9 cellular contexts compared by ENCODE assay signal in the genomic region with DNA sequence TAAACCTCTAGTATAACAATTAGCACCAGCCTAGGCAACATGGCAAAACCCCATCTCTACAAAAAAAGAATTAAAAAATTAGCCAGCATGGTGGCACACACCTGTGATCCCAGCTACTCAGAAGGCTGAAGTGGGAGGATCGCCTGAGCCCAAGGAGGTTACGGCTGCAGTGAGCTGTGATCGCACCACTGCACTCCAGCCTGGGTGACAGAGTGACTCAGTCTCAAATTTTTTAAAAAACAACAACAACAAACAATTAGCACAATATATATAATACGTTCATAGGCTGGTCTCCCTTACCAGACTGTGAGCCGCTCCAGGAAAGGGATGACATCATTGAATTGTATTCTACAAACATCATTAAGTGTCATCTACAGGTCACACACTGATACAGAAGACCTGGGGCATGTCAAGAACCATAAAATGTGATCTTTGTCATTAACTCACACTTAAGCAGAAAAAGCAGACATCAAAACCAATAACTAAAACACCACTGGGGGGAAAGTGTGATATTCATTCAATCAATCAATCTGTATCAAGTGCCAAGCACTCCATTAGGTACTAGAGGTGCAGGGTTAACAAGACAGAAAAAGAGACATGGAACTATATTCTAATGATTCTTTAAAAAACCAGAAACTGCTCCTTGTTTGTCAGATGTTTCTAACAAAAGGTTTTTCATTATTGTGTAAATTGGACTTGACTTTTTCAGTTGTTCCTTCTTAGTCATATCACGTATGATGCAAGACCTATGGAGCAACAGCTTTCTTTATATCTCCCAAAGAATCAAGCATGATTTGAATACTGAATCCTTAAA. TPM values are rescaled to one million over a fixed set of nuclear protein-coding genes. Genes with fewer than 3 reads are reported as not detected.
DNase-seq lines count a peak whose midpoint lies in the region; ATAC-seq lines count a peak whose summit lies in the region.
"Had no signal": no experiment of that assay in that cellular context is flagged by ENCODE, and none has a peak within 500 bp of the region (broad histone marks: within the 10 kb centered on the region; RNA-seq: fewer than 3 reads in every experiment).

No MANE protein-coding gene starts in this region.

- no peak for ATAC-seq in GM19328 (IDR thresholded peaks at IDR 0.05; ENCODE audit: unreplicated experiment)
- ATAC-seq: Right ventricle myocardium inferior had no signal

- DNase-seq in ELR (ENCODE audit: low read depth) = peak; percentile 73
- peak; percentile 85 for DNase-seq in NOMO-1 treated with DMSO at 0.1 percent for 48 hours (lab: John Stamatoyannopoulos, UW; ENCODE audit: unreplicated experiment)
- DNase-seq in dedifferentiated amniotic fluid mesenchymal stem cell (ENCODE audit: extremely low spot score) = peak; percentile 66
- DNase-seq in renal cortical epithelial cell (ENCODE audit: low read depth) = peak; percentile 93
- DNase-seq in amygdala (lab: John Stamatoyannopoulos, UW) = no peak
- no peak for DNase-seq in Ammon's horn (ENCODE audit: low spot score)
- DNase-seq: activated gamma-delta T cell treated with Interleukin-2 at 50 U/mL for 16 hours had no signal

RNA-seq across cellular contexts. Expression of a gene that starts 17.8 kb away (rescaled TPM):
- 21.6 and 21.7 TPM in 2 replicates for total RNA-seq in renal cortical epithelial cell

RNA-seq across cellular contexts. Expression of a gene that starts 48.0 kb away (rescaled TPM):
- 12.3 and 15.2 TPM in 2 replicates for total RNA-seq in renal cortical epithelial cell

Comparison
In these comparisons a context has a peak if more than half of its experiments do, and no peak if none do; other contexts are left out.
1. DNase-seq: peak in ELR (single experiment), NOMO-1 treated with DMSO at 0.1 percent for 48 hours (single experiment), dedifferentiated amniotic fluid mesenchymal stem cell (single experiment) and renal cortical epithelial cell (single experiment); none in amygdala (0 of 56) and Ammon's horn (single experiment).